Comparison of ENCODE assay signal across 8 cellular contexts in the genomic region with DNA sequence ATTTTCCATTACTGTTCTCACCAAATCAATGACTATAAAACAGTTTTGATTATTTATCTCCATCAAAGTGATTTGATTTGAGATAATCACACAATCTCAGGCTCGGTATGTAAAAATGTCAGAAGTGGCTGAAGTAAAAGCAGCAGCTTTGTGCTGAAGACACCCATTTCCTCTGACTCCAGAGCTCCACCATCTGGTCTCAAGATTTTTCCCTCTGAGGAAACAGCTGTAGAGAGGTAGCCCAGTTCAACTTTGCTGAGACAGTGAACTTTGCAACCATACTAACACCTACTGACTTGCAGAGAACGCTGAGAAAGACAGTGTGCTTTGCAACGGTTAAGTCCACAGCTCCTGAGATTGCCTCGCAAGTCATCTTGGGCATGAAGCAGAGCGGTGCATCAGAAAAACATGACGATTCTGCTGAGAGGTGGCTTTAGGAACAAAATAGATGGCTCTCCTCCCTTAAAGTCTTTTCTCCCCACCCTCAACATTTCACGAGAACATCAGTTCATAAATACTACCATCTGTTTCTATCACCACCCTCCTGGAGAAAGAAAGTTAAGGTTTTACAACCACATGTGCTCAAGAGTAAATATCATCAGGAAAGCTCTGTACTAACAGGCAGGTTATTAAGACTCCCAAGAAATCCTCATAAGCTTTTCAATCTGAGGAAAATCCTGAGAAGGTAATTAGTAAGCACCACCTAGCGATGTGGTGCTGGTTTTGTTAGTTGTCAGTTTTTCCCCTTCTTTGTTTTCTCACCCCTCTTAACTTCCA. TPM values are rescaled to one million over a fixed set of nuclear protein-coding genes. Genes with fewer than 3 reads are reported as not detected.
A peak's percentile ranks its signal among the peaks of the same experiment; 100 is the strongest.
DNase-seq lines count a peak whose midpoint lies in the region; ATAC-seq and TF ChIP-seq lines count a peak whose summit lies in the region.

No MANE protein-coding gene starts in this region.

- no peak overlapping the region for H3K9ac ChIP-seq in OCI-LY1 (ENCODE audit: low read length)
- no peak overlapping the region for H3K9ac ChIP-seq in mammary epithelial cell (ENCODE audit: insufficient read depth, low read length)
- peak overlapping the region in 2 of 5 donors; percentile 25 to 30 for H3K9ac ChIP-seq in subcutaneous abdominal adipose tissue (ENCODE audit: low read length in 5 of 5)

- dilution Hi-C loops in mammary epithelial cell (cut with HindIII; ENCODE audit: low sequenced_read_pairs), result loop anchor here (5.0 kb wide), 1 partner anchor 55 kb away; no protein-coding TSS in a partner anchor

- H3K79me2 ChIP-seq in OCI-LY1 (ENCODE audit: insufficient read depth, low read length) (no peaks in the 10 kb centered on the region), mammary epithelial cell (ENCODE audit: insufficient read depth, low read length) (no peaks in the 10 kb centered on the region)

- H3K27ac ChIP-seq in OCI-LY1 (ENCODE audit: low read depth, low read length, poor library complexity, severe bottlenecking), result peak overlapping the region; percentile 2
- H3K27ac ChIP-seq in mammary epithelial cell (ENCODE audit: insufficient read depth, low read depth, low read length), result no peak overlapping the region
- H3K27ac ChIP-seq in subcutaneous abdominal adipose tissue (ENCODE audit: low read depth, low read length), result peak overlapping the region; percentile 85

- H3K4me3 ChIP-seq in GM12864 (ENCODE audit: low read depth, low read length), result no peak overlapping the region
- no peak overlapping the region for H3K4me3 ChIP-seq in OCI-LY1 (ENCODE audit: low read depth, low read length, poor library complexity, severe bottlenecking)
- no peak overlapping the region for H3K4me3 ChIP-seq in mammary epithelial cell (replicated peaks in 1 of 3; ENCODE audit: insufficient read depth in 1 of 3, low read depth in 2 of 3, low read length in 3 of 3)
- H3K4me3 ChIP-seq in subcutaneous abdominal adipose tissue (ENCODE audit: low read depth in 1 of 5, low read length in 5 of 5), result no peak overlapping the region

- DNase-seq in AML-193 (lab: John Stamatoyannopoulos, UW) (peak; percentile 21 to 33), GM12864 (ENCODE audit: low read depth) (no peak), mammary epithelial cell (peak; percentile 32), kidney tubule cell (ENCODE audit: low spot score) (peak; percentile 40)

- ATAC-seq in GM21360 (IDR thresholded peaks at IDR 0.05; ENCODE audit: unreplicated experiment), result no peak
- ATAC-seq in GM19397 (IDR thresholded peaks at IDR 0.05; ENCODE audit: unreplicated experiment), result no peak

- CTCF ChIA-PET in mammary epithelial cell (lab: Charles Lee; ENCODE audit: low non-redundant PET), result interaction anchor here (0.5 to 1.2 kb wide), 10 partner anchors 40 to 597 kb away, joined by 3 to 6 read pairs (median 4); a partner anchor contains a TSS

- in situ Hi-C loops in mammary epithelial cell (cut with MboI; ENCODE audit: low sequenced_read_pairs in 2 of 2), result no loop called here

- H3F3A ChIP-seq in OCI-LY1 (ENCODE audit: insufficient read depth, low read length), result no peaks in the 10 kb centered on the region

- H3K9me3 ChIP-seq in OCI-LY1 (ENCODE audit: low read length) (no peaks in the 10 kb centered on the region), mammary epithelial cell (replicated peaks; ENCODE audit: insufficient read depth, low read length) (no peaks in the 10 kb centered on the region), subcutaneous abdominal adipose tissue (ENCODE audit: control insufficient read depth in 5 of 5, low read length in 5 of 5) (no peaks in the 10 kb centered on the region)

- no TSS peak for BruUV-seq in mammary epithelial cell (replicated peaks; lab: Mats Ljungman, UMichigan)

- intact Hi-C loops in mammary epithelial cell (cut with micrococcal nuclease), result loop anchor here (1.0 to 5.0 kb wide), 3 partner anchors 40 to 222 kb away; a partner anchor contains a TSS

- H3K27me3 ChIP-seq in OCI-LY1 (ENCODE audit: insufficient read depth, low read length) (no peaks in the 10 kb centered on the region), mammary epithelial cell (ENCODE audit: insufficient read depth, low read length) (no peaks in the 10 kb centered on the region), subcutaneous abdominal adipose tissue (ENCODE audit: control insufficient read depth in 5 of 5, insufficient read depth in 4 of 5, low read length in 5 of 5) (no peaks in the 10 kb centered on the region)

- WGBS in mammary epithelial cell (ENCODE audit: low coverage, missing lambda C conversion rate), result 55% methylated on average over 8 of the region's 8 CpGs

- TF ChIP-seq CTCF in GM12864 (IDR thresholded peaks at IDR 0.05; ENCODE audit: low read depth, low read length, missing control alignments), result peak; percentile 51
- TF ChIP-seq CTCF in OCI-LY1 (IDR thresholded peaks at IDR 0.05; ENCODE audit: low read length), result peak; percentile 77
- TF ChIP-seq CTCF in mammary epithelial cell (conservative IDR thresholded peaks at IDR 0.05 in 1 of 2, IDR thresholded peaks at IDR 0.05 in 1 of 2; ENCODE audit: extremely low read depth in 1 of 2, insufficient read depth in 1 of 2, low read depth in 1 of 2, low read length in 2 of 2), result peak; percentile 31 to 79

- H3K36me3 ChIP-seq in OCI-LY1 (ENCODE audit: insufficient read depth, low read length) (peaks cover 39% of the 10 kb centered on the region; the same call in 1 of the 2 replicates), mammary epithelial cell (ENCODE audit: insufficient read depth, low read length) (peaks cover 7% of the 10 kb centered on the region), subcutaneous abdominal adipose tissue (ENCODE audit: control insufficient read depth in 5 of 5, insufficient read depth in 5 of 5, low read length in 5 of 5) (peaks cover 25 to 42% (median 34%) of the 10 kb centered on the region in 5 donors)

- no peaks in the 10 kb centered on the region for H3K9me2 ChIP-seq in OCI-LY1 (ENCODE audit: low read depth, low read length)

- H2AFZ ChIP-seq in OCI-LY1 (ENCODE audit: low read length) (no peak overlapping the region), mammary epithelial cell (ENCODE audit: low read depth, low read length) (no peak overlapping the region)

- H3K4me1 ChIP-seq in OCI-LY1 (ENCODE audit: insufficient read depth, low read length, severe bottlenecking), result peaks cover 8% of the 10 kb centered on the region
- peaks cover 7% of the 10 kb centered on the region for H3K4me1 ChIP-seq in mammary epithelial cell (ENCODE audit: insufficient read depth, low read length)
- H3K4me1 ChIP-seq in subcutaneous abdominal adipose tissue (ENCODE audit: control insufficient read depth in 5 of 5, insufficient read depth in 5 of 5, low read length in 5 of 5), result peaks cover 2 to 29% (median 27%) of the 10 kb centered on the region in 5 donors

- no peak overlapping the region for H3K4me2 ChIP-seq in OCI-LY1 (ENCODE audit: low read length)
- H3K4me2 ChIP-seq in mammary epithelial cell (ENCODE audit: insufficient read depth, low read depth, low read length), result no peak overlapping the region

- H4K20me1 ChIP-seq in OCI-LY1 (ENCODE audit: insufficient read depth, low read length) (no peaks in the 10 kb centered on the region), mammary epithelial cell (ENCODE audit: insufficient read depth, low read length) (no peaks in the 10 kb centered on the region)

RNA-seq across cellular contexts. Expression of a gene that starts 34.8 kb away (rescaled TPM):
- not detected for total RNA-seq in mammary epithelial cell
- polyA plus RNA-seq in mammary epithelial cell, result not detected
- not detected for polyA minus RNA-seq in mammary epithelial cell

RNA-seq across cellular contexts. Expression of a gene that starts 39.0 kb away (rescaled TPM):
- total RNA-seq in mammary epithelial cell, result 10 to 100 TPM; 42.5 to 56.3 TPM
- 23.9 TPM for polyA plus RNA-seq in mammary epithelial cell
- polyA minus RNA-seq in mammary epithelial cell, result 143 TPM
